10 cellular contexts compared by ENCODE assay signal in genomic region chr5:115460476-115460875, GRCh38.
DNase-seq lines count a peak whose midpoint lies in the region; ATAC-seq and TF ChIP-seq lines count a peak whose summit lies in the region.
"Had no signal": no experiment of that assay in that cellular context is flagged by ENCODE, and none has a peak within 500 bp of the region (broad histone marks: within the 10 kb centered on the region; RNA-seq: fewer than 3 reads in every experiment).

No MANE protein-coding gene starts in this region.

- H3K4me1 ChIP-seq in RWPE2 (ENCODE audit: insufficient read depth, poor library complexity, severe bottlenecking) (peaks cover 51% of the 10 kb centered on the region), hepatocyte (ENCODE audit: insufficient read depth) (peaks cover 30% of the 10 kb centered on the region), uterus (no peaks in the 10 kb centered on the region)
- H3K4me1 ChIP-seq: BLaER1 had no signal

- no peaks in the 10 kb centered on the region for H3K9me3 Mint-ChIP-seq in activated CD4-positive, alpha-beta T cell treated with anti-CD3 and anti-CD28 coated beads for 36 hours (ENCODE audit: low read depth)
- H3K9me3 Mint-ChIP-seq: nephron had no signal

- CTCF ChIA-PET in activated CD4-positive, alpha-beta T cell treated with anti-CD3 and anti-CD28 coated beads for 36 hours (lab: Charles Lee), result interaction anchor here (0.5 to 1.6 kb wide), 2 partner anchors 58 to 83 kb away, joined by 3 to 4 read pairs; no protein-coding TSS in a partner anchor

- TF ChIP-seq POLR2A in uterus (IDR thresholded peaks at IDR 0.05), result no peak

- no peak overlapping the region for H3K4me3 Mint-ChIP-seq in activated CD4-positive, alpha-beta T cell treated with anti-CD3 and anti-CD28 coated beads for 36 hours
- H3K4me3 Mint-ChIP-seq: nephron had no signal

- H3K36me3 ChIP-seq in RWPE2 (ENCODE audit: low read depth) (no peaks in the 10 kb centered on the region), hepatocyte (replicated peaks; ENCODE audit: insufficient read depth, low read depth) (no peaks in the 10 kb centered on the region), uterus (no peaks in the 10 kb centered on the region)
- H3K36me3 ChIP-seq: BLaER1 had no signal

- H3K27ac Mint-ChIP-seq in activated CD4-positive, alpha-beta T cell treated with anti-CD3 and anti-CD28 coated beads for 36 hours, result no peak overlapping the region
- H3K27ac Mint-ChIP-seq: nephron had no signal

- intact Hi-C loops in activated CD4-positive, alpha-beta T cell treated with anti-CD3 and anti-CD28 coated beads for 36 hours (cut with DNase I, micrococcal nuclease), result loop anchor here (1.0 to 10.0 kb wide), 7 partner anchors 27 to 614 kb away; partner anchors contain the start of genes CCDC112 (in 1 of the 2) and FEM1C (in 1 of the 2)
- intact Hi-C loops in uterus (cut with DNase I; ENCODE audit: low total_unique reads), result no loop called here

- TF ChIP-seq CTCF in RWPE2 (IDR thresholded peaks at IDR 0.05; ENCODE audit: poor library complexity, severe bottlenecking) (no peak), hepatocyte (IDR thresholded peaks at IDR 0.05; ENCODE audit: poor library complexity) (no peak), uterus (IDR thresholded peaks at IDR 0.05) (no peak)

- H3K4me2 ChIP-seq in hepatocyte, result no peak overlapping the region
- H3K4me2 ChIP-seq: BLaER1 had no signal

- H3K9me3 ChIP-seq in RWPE2 (ENCODE audit: severe bottlenecking) (no peaks in the 10 kb centered on the region), hepatocyte (ENCODE audit: low read depth) (no peaks in the 10 kb centered on the region), uterus (no peaks in the 10 kb centered on the region)
- H3K9me3 ChIP-seq: BLaER1 had no signal

- no peaks in the 10 kb centered on the region for H3K79me2 ChIP-seq in hepatocyte

- H3K4me1 Mint-ChIP-seq in activated CD4-positive, alpha-beta T cell treated with anti-CD3 and anti-CD28 coated beads for 36 hours, result no peaks in the 10 kb centered on the region

- no peaks in the 10 kb centered on the region for H3K36me3 Mint-ChIP-seq in activated CD4-positive, alpha-beta T cell treated with anti-CD3 and anti-CD28 coated beads for 36 hours (ENCODE audit: low read depth)

- POLR2A ChIA-PET in activated CD4-positive, alpha-beta T cell treated with anti-CD3 and anti-CD28 coated beads for 36 hours (lab: Charles Lee), result interaction anchor here (0.8 kb wide), 1 partner anchor 28 kb away, joined by 4 read pairs; no protein-coding TSS in a partner anchor

- H3K27me3 ChIP-seq in RWPE2 (ENCODE audit: insufficient read depth, poor library complexity, severe bottlenecking) (no peaks in the 10 kb centered on the region), hepatocyte (no peaks in the 10 kb centered on the region), uterus (no peaks in the 10 kb centered on the region)
- H3K27me3 ChIP-seq: BLaER1 had no signal

- H3K4me3 ChIP-seq in RWPE2 (ENCODE audit: severe bottlenecking) (no peak overlapping the region), hepatocyte (no peak overlapping the region), uterus (no peak overlapping the region)
- H3K4me3 ChIP-seq: BLaER1 had no signal

- peaks cover 27% of the 10 kb centered on the region for H3K27me3 Mint-ChIP-seq in activated CD4-positive, alpha-beta T cell treated with anti-CD3 and anti-CD28 coated beads for 36 hours

- WGBS in hepatocyte (ENCODE audit: low lambda C conversion rate, missing lambda C conversion rate), result 72% methylated on average over 2 of the region's 2 CpGs

- peak overlapping the region; percentile 89 for H3K27ac ChIP-seq in RWPE2 (ENCODE audit: poor library complexity, severe bottlenecking)
- peak overlapping the region; percentile 10 for H3K27ac ChIP-seq in hepatocyte
- no peak overlapping the region for H3K27ac ChIP-seq in uterus
- H3K27ac ChIP-seq: BLaER1 had no signal

- H3K9me2 ChIP-seq in hepatocyte (replicated peaks; ENCODE audit: insufficient read depth), result no peaks in the 10 kb centered on the region

- DNase-seq in activated CD4-positive, alpha-beta T cell treated with anti-CD3 and anti-CD28 coated beads for 36 hours, result peak; percentile 38
- DNase-seq in activated CD4-positive, alpha-beta T cell treated with anti-CD3 and anti-CD28 coated beads, Interleukin-2, amount 50 U/mL, for 4 hours, result no peak
- DNase-seq in RWPE2 (ENCODE audit: low spot score) (no peak), hepatocyte (ENCODE audit: low spot score) (peak; percentile 41), 8988T (no peak), cortex of kidney (lab: John Stamatoyannopoulos, UW) (no peak), uterus (no peak)

- no peaks in the 10 kb centered on the region for H4K20me1 ChIP-seq in hepatocyte (ENCODE audit: insufficient read depth, poor library complexity, severe bottlenecking)
- H4K20me1 ChIP-seq: BLaER1 had no signal

- peak; percentile 66 for ATAC-seq in activated CD4-positive, alpha-beta T cell treated with anti-CD3 and anti-CD28 coated beads for 36 hours
- peak; percentile 45 for ATAC-seq in HG02763 (IDR thresholded peaks at IDR 0.05; ENCODE audit: unreplicated experiment)
- ATAC-seq in RWPE2 (ENCODE audit: low read depth), result peak; percentile 61

- no peak overlapping the region for H2AFZ ChIP-seq in hepatocyte

Comparison
In these comparisons a context has a peak if more than half of its experiments do, and no peak if none do; other contexts are left out.
1. DNase-seq: peak in activated CD4-positive, alpha-beta T cell treated with anti-CD3 and anti-CD28 coated beads for 36 hours (single experiment) and hepatocyte (single experiment); none in activated CD4-positive, alpha-beta T cell treated with anti-CD3 and anti-CD28 coated beads, Interleukin-2, amount 50 U/mL, for 4 hours (0 of 2), RWPE2 (single experiment), 8988T (single experiment), cortex of kidney (single experiment) and uterus (0 of 2).
2. H3K27ac ChIP-seq: peak in RWPE2 (single experiment) and hepatocyte (single experiment); none in uterus (0 of 2).
3. Peak in every context shown above with its lines, with median percentiles within 50 percentile points of each other: ATAC-seq.